ENCODE assay signal across 5 cellular contexts in genomic region chr3:31410411-31410810, GRCh38.
"Had no signal": no experiment of that assay in that cellular context is flagged by ENCODE, and none has a peak within 500 bp of the region (broad histone marks: within the 10 kb centered on the region; RNA-seq: fewer than 3 reads in every experiment).

No MANE protein-coding gene starts in this region.

- H3K27ac ChIP-seq: HL-60 had no signal

- FAIRE-seq: HepG2, K562 had no signal

- ATAC-seq: HepG2, K562 had no signal

- H3K4me3 ChIP-seq: K562 had no signal

- DNase-seq: IMR-90, KBM-7 had no signal
